8 cellular contexts compared by ENCODE assay signal in the genomic region with DNA sequence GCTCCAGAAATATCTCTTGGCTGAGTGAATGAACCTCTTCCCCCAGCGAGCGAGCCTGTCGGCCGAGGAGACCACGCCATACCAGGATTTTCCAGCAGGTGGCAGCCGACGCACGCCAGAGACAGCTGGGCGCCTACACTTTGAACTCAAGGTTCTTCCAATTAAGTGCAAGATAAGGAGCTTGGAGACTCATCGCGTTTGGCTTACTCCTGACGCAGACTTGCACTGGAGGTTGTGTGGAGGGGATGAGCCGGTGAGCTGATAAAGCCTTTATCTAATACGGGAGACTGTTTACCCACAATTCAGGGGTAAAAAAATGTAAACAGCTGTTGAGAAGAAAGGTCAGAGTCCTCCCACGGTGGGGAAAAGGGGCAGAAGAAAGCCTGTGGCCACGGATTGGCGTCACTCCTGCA. TPM values are rescaled to one million over a fixed set of nuclear protein-coding genes. Genes with fewer than 3 reads are reported as not detected.
DNase-seq lines count a peak whose midpoint lies in the region; ATAC-seq lines count a peak whose summit lies in the region.

No MANE protein-coding gene starts in this region.

- no peaks in the 10 kb centered on the region for H3K36me3 Mint-ChIP-seq in effector memory CD8-positive, alpha-beta T cell (ENCODE audit: insufficient read depth)

- H3K4me1 Mint-ChIP-seq in effector memory CD8-positive, alpha-beta T cell (ENCODE audit: low read depth in 2 of 2), result no peaks in the 10 kb centered on the region

- peaks cover 13% of the 10 kb centered on the region for H3K9me3 ChIP-seq in mesenchymal stem cell (ENCODE audit: control insufficient read depth, low read length)

- H3K4ac ChIP-seq in mesenchymal stem cell (ENCODE audit: low read depth in 1 of 2, low read length in 2 of 2), result no peak overlapping the region

- H2BK120ac ChIP-seq in mesenchymal stem cell (ENCODE audit: low read depth, low read length), result no peak overlapping the region

- H3K27ac Mint-ChIP-seq in effector memory CD8-positive, alpha-beta T cell, result no peak overlapping the region

- H4K91ac ChIP-seq in mesenchymal stem cell (ENCODE audit: low read length), result no peak overlapping the region

- peaks cover 40 to 68% of the 10 kb centered on the region in 2 donors for H3K27me3 Mint-ChIP-seq in effector memory CD8-positive, alpha-beta T cell

- no peak overlapping the region for H2AK5ac ChIP-seq in mesenchymal stem cell (ENCODE audit: low read length, severe bottlenecking)

- H2BK5ac ChIP-seq in mesenchymal stem cell (ENCODE audit: low read depth, low read length, poor library complexity, severe bottlenecking), result no peak overlapping the region

- H3K18ac ChIP-seq in mesenchymal stem cell (ENCODE audit: low read depth in 1 of 2, low read length in 2 of 2), result no peak overlapping the region

- WGBS in mesenchymal stem cell, result 11% methylated on average over 17 of the region's 17 CpGs

- H3K27ac ChIP-seq in mesenchymal stem cell (ENCODE audit: low read length, poor library complexity, severe bottlenecking), result no peak overlapping the region

- H3K79me1 ChIP-seq in mesenchymal stem cell (replicated peaks; ENCODE audit: low read length, poor library complexity, severe bottlenecking), result no peaks in the 10 kb centered on the region

- H2AFZ ChIP-seq in mesenchymal stem cell (ENCODE audit: low read depth, low read length), result no peak overlapping the region

- peaks cover 0 to 6% of the 10 kb centered on the region in 2 experiments for H3K36me3 ChIP-seq in mesenchymal stem cell (ENCODE audit: control insufficient read depth in 1 of 2, insufficient read depth in 2 of 2, low read depth in 1 of 2, low read length in 2 of 2)

- H3K4me2 ChIP-seq in mesenchymal stem cell (ENCODE audit: low read length, poor library complexity, severe bottlenecking), result no peak overlapping the region

- peak; percentile 89 for ATAC-seq in GM19351 (IDR thresholded peaks at IDR 0.05; ENCODE audit: unreplicated experiment)
- peak; percentile 74 for ATAC-seq in HG03521 (IDR thresholded peaks at IDR 0.05; ENCODE audit: unreplicated experiment)
- peak; percentile 58 for ATAC-seq in effector memory CD8-positive, alpha-beta T cell (replicated peaks)

- H2BK12ac ChIP-seq in mesenchymal stem cell (ENCODE audit: low read length in 2 of 2), result no peak overlapping the region

- H3K14ac ChIP-seq in mesenchymal stem cell (ENCODE audit: low read length in 2 of 2), result no peak overlapping the region

- no peak overlapping the region for H3K4me3 Mint-ChIP-seq in effector memory CD8-positive, alpha-beta T cell

- no peak overlapping the region for H2BK15ac ChIP-seq in mesenchymal stem cell (ENCODE audit: low read depth, poor library complexity, severe bottlenecking)

- no peaks in the 10 kb centered on the region for H3K9me3 Mint-ChIP-seq in effector memory CD8-positive, alpha-beta T cell

- H4K8ac ChIP-seq in mesenchymal stem cell (ENCODE audit: low read length), result no peak overlapping the region

- H3K4me3 ChIP-seq in mesenchymal stem cell (ENCODE audit: insufficient read depth in 1 of 2, low read depth in 1 of 2, low read length in 2 of 2), result no peak overlapping the region

- H3K23ac ChIP-seq in mesenchymal stem cell (ENCODE audit: low read length in 2 of 2), result no peak overlapping the region

- peak overlapping the region; percentile 52 for H3K9ac ChIP-seq in mesenchymal stem cell (ENCODE audit: low read length)

- peak in 12 of 14 donors; percentile 8 to 69 (median 36) for DNase-seq in C1 segment of cervical spinal cord (lab: John Stamatoyannopoulos, UW)
- DNase-seq in NCI-H82 treated with DMSO at 0.1 percent for 48 hours (lab: John Stamatoyannopoulos, UW; ENCODE audit: unreplicated experiment), result peak; percentile 19
- peak; percentile 22 to 43 for DNase-seq in activated CD8-positive, alpha-beta memory T cell treated with anti-CD3 and anti-CD28 coated beads for 1 hour (ENCODE audit: extremely low read depth in 1 of 2, low read depth in 1 of 2)
- peak; percentile 43 to 60 (median 57) for DNase-seq in effector memory CD8-positive, alpha-beta T cell
- DNase-seq in mesenchymal stem cell, result peak; percentile 71
- DNase-seq in stimulated activated CD8-positive, alpha-beta memory T cell treated with anti-CD3 and anti-CD28 coated beads, Interleukin-15, amount 100 ng/mL, for 24 hours (ENCODE audit: low read depth), result peak; percentile 43

- no peaks in the 10 kb centered on the region for H3K4me1 ChIP-seq in mesenchymal stem cell (ENCODE audit: control insufficient read depth, insufficient read depth, low read depth, low read length)

- H3K27me3 ChIP-seq in mesenchymal stem cell (ENCODE audit: control insufficient read depth in 1 of 2, insufficient read depth in 1 of 2, low read length in 2 of 2), result peaks cover 0 to 31% of the 10 kb centered on the region in 2 experiments

RNA-seq across cellular contexts. Expression of a gene that starts 45.9 kb away (rescaled TPM):
- not detected for polyA plus RNA-seq in mesenchymal stem cell (2013, experiment 1 of 2)
- not detected for polyA plus RNA-seq in mesenchymal stem cell (2013, experiment 2 of 2)

Comparison
In these comparisons a context has a peak if more than half of its experiments do, and no peak if none do; other contexts are left out.
1. DNase-seq: peak in every context shown above with its lines; median percentile 71 in mesenchymal stem cell; 57 in effector memory CD8-positive, alpha-beta T cell; 43 in stimulated activated CD8-positive, alpha-beta memory T cell treated with anti-CD3 and anti-CD28 coated beads, Interleukin-15, amount 100 ng/mL, for 24 hours; 36 in C1 segment of cervical spinal cord; 32 in activated CD8-positive, alpha-beta memory T cell treated with anti-CD3 and anti-CD28 coated beads for 1 hour; 19 in NCI-H82 treated with DMSO at 0.1 percent for 48 hours.